ENCODE assay signal across 1 cellular context in the genomic region with DNA sequence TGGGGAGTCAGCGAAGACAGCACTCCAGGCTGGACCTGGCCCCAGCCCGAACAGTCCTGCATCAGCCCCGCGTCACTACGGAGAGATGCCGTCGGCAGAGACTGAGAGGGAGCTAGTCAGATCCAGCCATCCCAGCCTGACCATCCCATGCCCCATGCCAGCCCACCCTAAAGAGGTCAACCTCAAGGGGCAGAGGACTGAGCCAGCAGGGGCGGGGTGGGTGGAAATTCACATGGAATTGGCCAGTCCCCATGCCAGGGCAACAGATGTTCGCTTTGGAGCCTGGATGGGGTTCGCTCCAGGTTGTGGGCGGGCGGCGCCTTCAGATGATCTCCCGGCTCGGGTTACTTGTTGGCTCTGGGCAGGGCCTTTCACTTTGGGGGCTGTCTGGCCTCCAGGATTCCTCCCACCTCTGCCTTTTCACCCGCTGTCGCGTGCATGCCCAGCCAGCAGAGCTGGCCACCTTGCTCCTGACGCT.
TF ChIP-seq lines count a peak whose summit lies in the region.

No MANE protein-coding gene starts in this region.

TF ChIP-seq in IMR-90, 13 proteins besides CTCF, POLR2A, EP300 and RAD21 (continued from another document):
- TF ChIP-seq CEBPB (IDR thresholded peaks at IDR 0.05; ENCODE audit: low read depth, low read length) (no peak), RCOR1 (IDR thresholded peaks at IDR 0.05; ENCODE audit: insufficient replicate concordance, low read length) (no peak), CHD1 (IDR thresholded peaks at IDR 0.05; ENCODE audit: low read depth, low read length) (no peak), MXI1 (IDR thresholded peaks at IDR 0.05; ENCODE audit: borderline replicate concordance, low read depth, low read length) (no peak), FOS (IDR thresholded peaks at IDR 0.05; ENCODE audit: low read depth, low read length) (no peak)
- TF ChIP-seq, protein P1, sequence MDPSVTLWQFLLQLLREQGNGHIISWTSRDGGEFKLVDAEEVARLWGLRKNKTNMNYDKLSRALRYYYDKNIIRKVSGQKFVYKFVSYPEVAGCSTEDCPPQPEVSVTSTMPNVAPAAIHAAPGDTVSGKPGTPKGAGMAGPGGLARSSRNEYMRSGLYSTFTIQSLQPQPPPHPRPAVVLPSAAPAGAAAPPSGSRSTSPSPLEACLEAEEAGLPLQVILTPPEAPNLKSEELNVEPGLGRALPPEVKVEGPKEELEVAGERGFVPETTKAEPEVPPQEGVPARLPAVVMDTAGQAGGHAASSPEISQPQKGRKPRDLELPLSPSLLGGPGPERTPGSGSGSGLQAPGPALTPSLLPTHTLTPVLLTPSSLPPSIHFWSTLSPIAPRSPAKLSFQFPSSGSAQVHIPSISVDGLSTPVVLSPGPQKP (IDR thresholded peaks at IDR 0.05; ENCODE audit: borderline replicate concordance, low read depth, low read length), result no peak
TF ChIP-seq in IMR-90: peak in this region for 0.
